ENCODE assay signal across 13 cellular contexts in genomic region chr14:59356783-59357182, GRCh38.
DNase-seq lines count a peak whose midpoint lies in the region; ATAC-seq and TF ChIP-seq lines count a peak whose summit lies in the region.
"Had no signal": no experiment of that assay in that cellular context is flagged by ENCODE, and none has a peak within 500 bp of the region (broad histone marks: within the 10 kb centered on the region; RNA-seq: fewer than 3 reads in every experiment).

No MANE protein-coding gene starts in this region.

- H3K9ac ChIP-seq in SU-DHL-6 (ENCODE audit: low read length) (peak overlapping the region; percentile 77), trophoblast cell (ENCODE audit: low read length) (no peak overlapping the region)

- peak overlapping the region; percentile 18 for H3K4me3 ChIP-seq in SU-DHL-6 (ENCODE audit: insufficient read depth, low read length, poor library complexity, severe bottlenecking)
- no peak overlapping the region for H3K4me3 ChIP-seq in naive thymus-derived CD4-positive, alpha-beta T cell (ENCODE audit: low read length)
- H3K4me3 ChIP-seq in spleen, result peak overlapping the region in 1 of 8 donors; percentile 4
- no peak overlapping the region for H3K4me3 ChIP-seq in trophoblast cell (ENCODE audit: low read depth, low read length)
- H3K4me3 ChIP-seq: tibial artery had no signal

- peaks cover 3 to 81% (median 32%) of the 10 kb centered on the region in 5 donors for H3K36me3 Mint-ChIP-seq in naive thymus-derived CD4-positive, alpha-beta T cell

- peaks cover 6% of the 10 kb centered on the region for H3K36me3 ChIP-seq in SU-DHL-6 (ENCODE audit: low read length)
- peaks cover 0 to 20% (median 0%) of the 10 kb centered on the region in 3 experiments for H3K36me3 ChIP-seq in naive thymus-derived CD4-positive, alpha-beta T cell (ENCODE audit: control insufficient read depth in 2 of 3, insufficient read depth in 3 of 3, low read length in 3 of 3)
- peaks cover 0 to 59% (median 6%) of the 10 kb centered on the region in 6 donors for H3K36me3 ChIP-seq in spleen
- H3K36me3 ChIP-seq in trophoblast cell (ENCODE audit: control insufficient read depth in 1 of 2, insufficient read depth in 2 of 2, low read length in 2 of 2), result peaks cover 5 to 15% of the 10 kb centered on the region in 2 experiments

- no peaks in the 10 kb centered on the region for H3K27me3 Mint-ChIP-seq in naive thymus-derived CD4-positive, alpha-beta T cell

- H3K14ac ChIP-seq in trophoblast cell (ENCODE audit: low read length), result no peak overlapping the region

- no peak overlapping the region for H3K23ac ChIP-seq in trophoblast cell (ENCODE audit: low read length)

- H3K4me2 ChIP-seq in SU-DHL-6 (ENCODE audit: low read depth, low read length, poor library complexity, severe bottlenecking) (peak overlapping the region; percentile 98), trophoblast cell (ENCODE audit: low read length) (no peak overlapping the region)

- H3K9me2 ChIP-seq in SU-DHL-6 (replicated peaks; ENCODE audit: insufficient read depth, low read length), result no peaks in the 10 kb centered on the region

- H3K79me2 ChIP-seq in SU-DHL-6 (ENCODE audit: insufficient read depth, low read length) (peaks cover 9% of the 10 kb centered on the region; the same call in 1 of the 2 replicates), trophoblast cell (ENCODE audit: control insufficient read depth, insufficient read depth, low read length, poor library complexity) (no peaks in the 10 kb centered on the region)

- peaks cover 0 to 8% (median 0%) of the 10 kb centered on the region in 7 donors for H3K4me1 Mint-ChIP-seq in naive thymus-derived CD4-positive, alpha-beta T cell

- H4K12ac ChIP-seq in trophoblast cell (ENCODE audit: low read depth, low read length), result no peak overlapping the region

- TF ChIP-seq POLR2A in spleen (IDR thresholded peaks at IDR 0.05), result no peak

- H2AK5ac ChIP-seq in trophoblast cell (ENCODE audit: low read length), result no peak overlapping the region

- intact Hi-C loops in naive thymus-derived CD4-positive, alpha-beta T cell (cut with micrococcal nuclease), result loop anchor here in 1 of 2 donors (10.0 kb wide), 1 partner anchor 232 kb away; no protein-coding TSS in a partner anchor
- intact Hi-C loops in spleen (cut with DNase I; ENCODE audit: low total_unique reads), result no loop called here

- DNase-seq in naive thymus-derived CD4-positive, alpha-beta T cell, result no peak
- no peak for DNase-seq in spleen
- no peak for DNase-seq in trophoblast cell
- DNase-seq in Ammon's horn (ENCODE audit: low spot score), result no peak
- DNase-seq: activated T-cell treated with anti-CD3 and anti-CD28 coated beads, Interleukin-2, amount 50 U/mL, for 48 hours; IMR-90; T-helper 9 cell; tibial artery had no signal

- H3K27me3 ChIP-seq in SU-DHL-6 (ENCODE audit: low read length) (no peaks in the 10 kb centered on the region), spleen (replicated peaks in 1 of 7) (no peaks in the 10 kb centered on the region), trophoblast cell (ENCODE audit: insufficient read depth, low read length) (no peaks in the 10 kb centered on the region)
- H3K27me3 ChIP-seq in naive thymus-derived CD4-positive, alpha-beta T cell (ENCODE audit: control insufficient read depth in 2 of 2, insufficient read depth in 2 of 2, low read length in 2 of 2), result no peaks in the 10 kb centered on the region
- H3K27me3 ChIP-seq: tibial artery had no signal

- H3K4ac ChIP-seq in trophoblast cell (ENCODE audit: low read depth, low read length), result no peak overlapping the region

- H4K8ac ChIP-seq in trophoblast cell (ENCODE audit: low read depth, low read length), result no peak overlapping the region

- 59 to 80% (median 70%) methylated on average over 3 of the region's 3 CpGs for WGBS in spleen, 5 donors
- no CpG with 5 or more reads among the region's 3 CpGs for WGBS in trophoblast cell (ENCODE audit: extremely low coverage, insufficient coverage, insufficient read length)

- no peaks in the 10 kb centered on the region for H3K9me3 ChIP-seq in SU-DHL-6 (ENCODE audit: insufficient read depth, low read length)
- no peaks in the 10 kb centered on the region for H3K9me3 ChIP-seq in naive thymus-derived CD4-positive, alpha-beta T cell (ENCODE audit: control insufficient read depth in 2 of 3, low read length in 3 of 3)
- no peaks in the 10 kb centered on the region for H3K9me3 ChIP-seq in spleen
- H3K9me3 ChIP-seq in trophoblast cell (ENCODE audit: insufficient read depth, low read depth, low read length), result no peaks in the 10 kb centered on the region
- H3K9me3 ChIP-seq: tibial artery had no signal

- CTCF ChIA-PET in naive thymus-derived CD4-positive, alpha-beta T cell (lab: Charles Lee), result no interaction called here

- no peak overlapping the region for H4K91ac ChIP-seq in trophoblast cell (ENCODE audit: low read depth, low read length)

- no peak overlapping the region for H2AFZ ChIP-seq in SU-DHL-6 (ENCODE audit: low read depth, low read length, severe bottlenecking)
- H2AFZ ChIP-seq in trophoblast cell (ENCODE audit: insufficient read depth, low read length, poor library complexity), result no peak overlapping the region

- H3K9me3 Mint-ChIP-seq in naive thymus-derived CD4-positive, alpha-beta T cell, result no peaks in the 10 kb centered on the region

- no peaks in the 10 kb centered on the region for H3K79me1 ChIP-seq in trophoblast cell (ENCODE audit: low read length)

- H3K18ac ChIP-seq in trophoblast cell (ENCODE audit: low read length), result no peak overlapping the region

- H4K20me1 ChIP-seq in SU-DHL-6 (ENCODE audit: low read depth, low read length), result no peaks in the 10 kb centered on the region

- H2BK120ac ChIP-seq in trophoblast cell (ENCODE audit: insufficient read depth, low read length, poor library complexity), result no peak overlapping the region

- no peak for TF ChIP-seq CTCF in SU-DHL-6 (IDR thresholded peaks at IDR 0.05; ENCODE audit: insufficient read depth, low read length, poor library complexity, severe bottlenecking)
- no peak for TF ChIP-seq CTCF in spleen (IDR thresholded peaks at IDR 0.05 in 8 of 11, conservative IDR thresholded peaks at IDR 0.05 in 3 of 11)

- H3K4me3 Mint-ChIP-seq in naive thymus-derived CD4-positive, alpha-beta T cell, result no peak overlapping the region

- H3K27ac ChIP-seq in SU-DHL-6 (ENCODE audit: low read depth, low read length) (peak overlapping the region; percentile 97), spleen (peak overlapping the region in 4 of 8 donors; percentile 16 to 72 (median 46)), trophoblast cell (ENCODE audit: low read depth, low read length) (no peak overlapping the region)
- no peak overlapping the region for H3K27ac ChIP-seq in naive thymus-derived CD4-positive, alpha-beta T cell (ENCODE audit: low read depth, low read length)
- H3K27ac ChIP-seq: C4-2B had no signal

- H2BK5ac ChIP-seq in trophoblast cell (ENCODE audit: low read depth, low read length, poor library complexity), result no peak overlapping the region

- ATAC-seq in GM18498 (IDR thresholded peaks at IDR 0.05; ENCODE audit: unreplicated experiment) (peak; percentile 70), GM19468 (IDR thresholded peaks at IDR 0.05; ENCODE audit: extremely low read depth, unreplicated experiment) (peak; percentile 73), HG03060 (IDR thresholded peaks at IDR 0.05; ENCODE audit: low read depth, unreplicated experiment) (peak; percentile 45)
- no peak for ATAC-seq in naive thymus-derived CD4-positive, alpha-beta T cell

- no peak overlapping the region for H3K27ac Mint-ChIP-seq in naive thymus-derived CD4-positive, alpha-beta T cell

- H3K4me1 ChIP-seq in naive thymus-derived CD4-positive, alpha-beta T cell (ENCODE audit: control insufficient read depth in 2 of 2, insufficient read depth in 2 of 2, low read length in 2 of 2), result no peaks in the 10 kb centered on the region
- H3K4me1 ChIP-seq in spleen, result peaks cover 0 to 65% (median 37%) of the 10 kb centered on the region in 6 donors
- H3K4me1 ChIP-seq in trophoblast cell (ENCODE audit: control insufficient read depth in 1 of 2, insufficient read depth in 2 of 2, low read length in 2 of 2), result peaks cover 10 to 12% of the 10 kb centered on the region in 2 experiments

- H2BK12ac ChIP-seq in trophoblast cell (ENCODE audit: low read length), result no peak overlapping the region

- H3F3A ChIP-seq in SU-DHL-6 (ENCODE audit: insufficient read depth), result peaks cover 92% of the 10 kb centered on the region

- POLR2A ChIA-PET in naive thymus-derived CD4-positive, alpha-beta T cell (lab: Charles Lee), result no interaction called here
